8 cellular contexts compared by ENCODE assay signal in genomic region chr20:32582659-32583580, GRCh38. TPM values are rescaled to one million over a fixed set of nuclear protein-coding genes. Genes with fewer than 3 reads are reported as not detected.
DNase-seq lines count a peak whose midpoint lies in the region; ATAC-seq and TF ChIP-seq lines count a peak whose summit lies in the region.

No MANE protein-coding gene starts in this region.

- intact Hi-C loops in lower lobe of right lung (cut with DNase I) (no loop called here), transverse colon (cut with DNase I; ENCODE audit: low total_unique reads) (no loop called here)

- no peak for TF ChIP-seq POLR2A in transverse colon (IDR thresholded peaks at IDR 0.05)

- H3K4me3 ChIP-seq in SJSA1: peak overlapping the region; percentile 54
- peak overlapping the region; percentile 66 for H3K4me3 ChIP-seq in lower lobe of right lung
- H3K4me3 ChIP-seq in transverse colon: peak overlapping the region; percentile 53 to 65 (median 60)

- TF ChIP-seq CTCF in lower lobe of right lung (IDR thresholded peaks at IDR 0.05): no peak
- no peak for TF ChIP-seq CTCF in transverse colon (IDR thresholded peaks at IDR 0.05)

- 4 to 42% methylated on average over 11 to 29 of the region's 91 CpGs for WGBS in transverse colon (ENCODE audit: low coverage in 1 of 2), 2 donors

- H3K27ac ChIP-seq in SJSA1 (no peak overlapping the region), lower lobe of right lung (no peak overlapping the region), transverse colon (peak overlapping the region; percentile 22 to 72 (median 56))

- TF ChIP-seq EP300 in transverse colon (IDR thresholded peaks at IDR 0.05; ENCODE audit: low read depth): no peak

- H3K9me3 ChIP-seq in SJSA1 (replicated peaks) (no peaks in the 10 kb centered on the region), lower lobe of right lung (no peaks in the 10 kb centered on the region), transverse colon (no peaks in the 10 kb centered on the region)

- DNase-seq in NCI-H1417 (lab: John Stamatoyannopoulos, UW): peak; percentile 46 to 69 (median 66)
- DNase-seq in NCI-H1417 treated with DMSO at 0.1 percent for 48 hours (lab: John Stamatoyannopoulos, UW): no peak
- DNase-seq in SJSA1 (ENCODE audit: low read depth in 1 of 2, low spot score in 2 of 2): no peak
- peak; percentile 7 for DNase-seq in central memory CD4-positive, alpha-beta T cell
- DNase-seq in lower lobe of right lung: no peak
- peak; percentile 33 for DNase-seq in transverse colon
- no peak for DNase-seq in NCI-H2029 treated with DMSO at 0.1 percent for 48 hours (lab: John Stamatoyannopoulos, UW)

- H3K27me3 ChIP-seq in SJSA1 (replicated peaks) (peaks cover 11% of the 10 kb centered on the region), lower lobe of right lung (ENCODE audit: low read depth) (peaks cover 28% of the 10 kb centered on the region), transverse colon (peaks cover 55% of the 10 kb centered on the region)

- H3K36me3 ChIP-seq in SJSA1 (no peaks in the 10 kb centered on the region), lower lobe of right lung (no peaks in the 10 kb centered on the region), transverse colon (no peaks in the 10 kb centered on the region)

- in situ Hi-C loops in transverse colon (cut with MboI; ENCODE audit: low pct_ligation_motif_present in 1 of 4, low pct_unique_long_range_greater_than_20kb in 1 of 4, low sequenced_read_pairs in 3 of 4): no loop called here

- ATAC-seq in lower lobe of right lung: peak; percentile 5 to 35
- no peak for ATAC-seq in HG03469 (IDR thresholded peaks at IDR 0.05; ENCODE audit: unreplicated experiment)

- H3K4me1 ChIP-seq in SJSA1 (replicated peaks) (peaks cover 7% of the 10 kb centered on the region), lower lobe of right lung (peaks cover 4% of the 10 kb centered on the region), transverse colon (peaks cover 2 to 27% (median 15%) of the 10 kb centered on the region in 4 donors)

RNA-seq across cellular contexts. Expression of gene NOL4L, which starts 2.2 kb away (rescaled TPM):
- 11.4 and 13.4 TPM in 2 replicates for total RNA-seq in SJSA1 (2014; rRNA removed; shearing (Covaris generic))
- total RNA-seq in lower lobe of right lung (14.3 TPM), transverse colon (100 to 1,000 TPM in 1 of 4 donors, 10 to 100 TPM in 3; 45.6 to 105 (median 85.9) TPM)

Comparison
In these comparisons a context has a peak if more than half of its experiments do, and no peak if none do; other contexts are left out.
1. DNase-seq: peak in NCI-H1417 (3 of 3), central memory CD4-positive, alpha-beta T cell (single experiment) and transverse colon (single experiment); none in NCI-H1417 treated with DMSO at 0.1 percent for 48 hours (single experiment), SJSA1 (0 of 2), lower lobe of right lung (single experiment) and NCI-H2029 treated with DMSO at 0.1 percent for 48 hours (single experiment).
2. H3K27ac ChIP-seq: peak in transverse colon (4 of 4); none in SJSA1 (single experiment) and lower lobe of right lung (single experiment).
3. Peak in every context shown above with its lines, with median percentiles within 50 percentile points of each other: H3K4me3 ChIP-seq.